ENCODE assay signal across 18 cellular contexts in genomic region chr1:40274331-40274730, GRCh38. TPM values are rescaled to one million over a fixed set of nuclear protein-coding genes. Genes with fewer than 3 reads are reported as not detected.
DNase-seq lines count a peak whose midpoint lies in the region; ATAC-seq and FAIRE-seq lines count a peak whose summit lies in the region.
"Had no signal": no experiment of that assay in that cellular context is flagged by ENCODE, and none has a peak within 500 bp of the region (broad histone marks: within the 10 kb centered on the region; RNA-seq: fewer than 3 reads in every experiment).

No MANE protein-coding gene starts in this region.

- no peaks in the 10 kb centered on the region for H3K27me3 Mint-ChIP-seq in activated naive CD8-positive, alpha-beta T cell
- no peaks in the 10 kb centered on the region for H3K27me3 Mint-ChIP-seq in activated naive CD8-positive, alpha-beta T cell treated with anti-CD3 and anti-CD28 coated beads, Interleukin-2, amount 50 U/mL, for 24 hours
- H3K27me3 Mint-ChIP-seq in T-helper 17 cell, result no peaks in the 10 kb centered on the region
- H3K27me3 Mint-ChIP-seq in dendritic cell treated with granulocyte-macrophage colony-stimulating factor and Interleukin-4, amounts not matched to agents 40 ng/mL and 50 ng/mL, for 4 days, result no peaks in the 10 kb centered on the region
- H3K27me3 Mint-ChIP-seq in activated CD8-positive, alpha-beta T cell treated with anti-CD3 and anti-CD28 coated beads, Interleukin-2, amount 10 ng/mL, durations not matched to agents 7 days and 5 days (ENCODE audit: low read depth), result no peaks in the 10 kb centered on the region
- H3K27me3 Mint-ChIP-seq: CD4-positive, alpha-beta T cell had no signal

- intact Hi-C loops in dendritic cell treated with granulocyte-macrophage colony-stimulating factor and Interleukin-4, amounts not matched to agents 40 ng/mL and 50 ng/mL, for 4 days (cut with micrococcal nuclease), result loop anchor here (10.0 kb wide), 1 partner anchor 50 kb away; no protein-coding TSS in a partner anchor

- no peak for DNase-seq in activated naive CD8-positive, alpha-beta T cell treated with anti-CD3 and anti-CD28 coated beads, Interleukin-2, amount 50 U/mL, for 24 hours
- DNase-seq in GM19239 (ENCODE audit: insufficient read length, low spot score) (no peak), T-helper 17 cell (no peak)
- DNase-seq in activated CD8-positive, alpha-beta T cell treated with anti-CD3 and anti-CD28 coated beads, Interleukin-2, amount 10 ng/mL, durations not matched to agents 7 days and 5 days, result no peak
- DNase-seq: ACHN; BE2C; C1 segment of cervical spinal cord; Caco-2; CD4-positive, alpha-beta T cell; H9 had no signal

- H3K4me3 Mint-ChIP-seq in activated naive CD8-positive, alpha-beta T cell, result no peak overlapping the region
- no peak overlapping the region for H3K4me3 Mint-ChIP-seq in activated naive CD8-positive, alpha-beta T cell treated with anti-CD3 and anti-CD28 coated beads, Interleukin-2, amount 50 U/mL, for 24 hours
- no peak overlapping the region for H3K4me3 Mint-ChIP-seq in T-helper 17 cell
- no peak overlapping the region for H3K4me3 Mint-ChIP-seq in dendritic cell treated with granulocyte-macrophage colony-stimulating factor and Interleukin-4, amounts not matched to agents 40 ng/mL and 50 ng/mL, for 4 days
- no peak overlapping the region for H3K4me3 Mint-ChIP-seq in activated CD8-positive, alpha-beta T cell treated with anti-CD3 and anti-CD28 coated beads, Interleukin-2, amount 10 ng/mL, durations not matched to agents 7 days and 5 days
- H3K4me3 Mint-ChIP-seq: CD4-positive, alpha-beta T cell; H9 had no signal

- no peak for ATAC-seq in activated naive CD8-positive, alpha-beta T cell treated with anti-CD3 and anti-CD28 coated beads, Interleukin-2, amount 50 U/mL, for 24 hours
- ATAC-seq in T-helper 17 cell (no peak), GM18868 (IDR thresholded peaks at IDR 0.05; ENCODE audit: unreplicated experiment) (no peak)
- no peak for ATAC-seq in activated CD8-positive, alpha-beta T cell treated with anti-CD3 and anti-CD28 coated beads, Interleukin-2, amount 10 ng/mL, durations not matched to agents 7 days and 5 days

- POLR2A ChIA-PET in activated CD8-positive, alpha-beta T cell treated with anti-CD3 and anti-CD28 coated beads, Interleukin-2, amount 10 ng/mL, durations not matched to agents 7 days and 5 days (lab: Charles Lee), result interaction anchor here (1.5 kb wide), 1 partner anchor 17 kb away, joined by 5 read pairs; the partner anchor contains the start of gene ZMPSTE24

- H3K4me1 Mint-ChIP-seq in activated naive CD8-positive, alpha-beta T cell (ENCODE audit: low read depth), result peaks cover 11% of the 10 kb centered on the region
- H3K4me1 Mint-ChIP-seq in activated naive CD8-positive, alpha-beta T cell treated with anti-CD3 and anti-CD28 coated beads, Interleukin-2, amount 50 U/mL, for 24 hours, result peaks cover 23% of the 10 kb centered on the region
- peaks cover 19% of the 10 kb centered on the region for H3K4me1 Mint-ChIP-seq in T-helper 17 cell
- H3K4me1 Mint-ChIP-seq in dendritic cell treated with granulocyte-macrophage colony-stimulating factor and Interleukin-4, amounts not matched to agents 40 ng/mL and 50 ng/mL, for 4 days (ENCODE audit: low read depth), result peaks cover 20% of the 10 kb centered on the region
- H3K4me1 Mint-ChIP-seq in activated CD8-positive, alpha-beta T cell treated with anti-CD3 and anti-CD28 coated beads, Interleukin-2, amount 10 ng/mL, durations not matched to agents 7 days and 5 days (ENCODE audit: low read depth), result no peaks in the 10 kb centered on the region

- peak overlapping the region; percentile 18 for H3K27ac Mint-ChIP-seq in activated naive CD8-positive, alpha-beta T cell
- no peak overlapping the region for H3K27ac Mint-ChIP-seq in activated naive CD8-positive, alpha-beta T cell treated with anti-CD3 and anti-CD28 coated beads, Interleukin-2, amount 50 U/mL, for 24 hours
- peak overlapping the region; percentile 72 for H3K27ac Mint-ChIP-seq in T-helper 17 cell
- peak overlapping the region; percentile 4 for H3K27ac Mint-ChIP-seq in dendritic cell treated with granulocyte-macrophage colony-stimulating factor and Interleukin-4, amounts not matched to agents 40 ng/mL and 50 ng/mL, for 4 days
- H3K27ac Mint-ChIP-seq in activated CD8-positive, alpha-beta T cell treated with anti-CD3 and anti-CD28 coated beads, Interleukin-2, amount 10 ng/mL, durations not matched to agents 7 days and 5 days, result no peak overlapping the region
- H3K27ac Mint-ChIP-seq: CD4-positive, alpha-beta T cell; H9 had no signal

- H3K9me3 Mint-ChIP-seq in activated naive CD8-positive, alpha-beta T cell (ENCODE audit: low read depth), result no peaks in the 10 kb centered on the region
- no peaks in the 10 kb centered on the region for H3K9me3 Mint-ChIP-seq in activated naive CD8-positive, alpha-beta T cell treated with anti-CD3 and anti-CD28 coated beads, Interleukin-2, amount 50 U/mL, for 24 hours
- no peaks in the 10 kb centered on the region for H3K9me3 Mint-ChIP-seq in dendritic cell treated with granulocyte-macrophage colony-stimulating factor and Interleukin-4, amounts not matched to agents 40 ng/mL and 50 ng/mL, for 4 days
- no peaks in the 10 kb centered on the region for H3K9me3 Mint-ChIP-seq in activated CD8-positive, alpha-beta T cell treated with anti-CD3 and anti-CD28 coated beads, Interleukin-2, amount 10 ng/mL, durations not matched to agents 7 days and 5 days (ENCODE audit: insufficient read depth)
- H3K9me3 Mint-ChIP-seq: CD4-positive, alpha-beta T cell; H9 had no signal

- H3K36me3 Mint-ChIP-seq in activated naive CD8-positive, alpha-beta T cell, result peaks cover 15% of the 10 kb centered on the region
- H3K36me3 Mint-ChIP-seq in activated naive CD8-positive, alpha-beta T cell treated with anti-CD3 and anti-CD28 coated beads, Interleukin-2, amount 50 U/mL, for 24 hours (ENCODE audit: low read depth), result peaks cover 61% of the 10 kb centered on the region
- peaks cover 17% of the 10 kb centered on the region for H3K36me3 Mint-ChIP-seq in T-helper 17 cell (ENCODE audit: low read depth)
- peaks cover 63% of the 10 kb centered on the region for H3K36me3 Mint-ChIP-seq in dendritic cell treated with granulocyte-macrophage colony-stimulating factor and Interleukin-4, amounts not matched to agents 40 ng/mL and 50 ng/mL, for 4 days (ENCODE audit: low read depth)
- peaks cover 48% of the 10 kb centered on the region for H3K36me3 Mint-ChIP-seq in activated CD8-positive, alpha-beta T cell treated with anti-CD3 and anti-CD28 coated beads, Interleukin-2, amount 10 ng/mL, durations not matched to agents 7 days and 5 days (ENCODE audit: low read depth)

- no peaks in the 10 kb centered on the region for H3K9me3 ChIP-seq in T-helper 17 cell (ENCODE audit: control insufficient read depth, low read length, poor library complexity, severe bottlenecking)
- H3K9me3 ChIP-seq: BE2C, Caco-2 had no signal

- FAIRE-seq in GM19239 (lab: Jason Lieb, UNC), result peak; percentile 31
- FAIRE-seq: A204.1, D721Med, G401.6, H1 had no signal

- CTCF ChIA-PET in activated CD8-positive, alpha-beta T cell treated with anti-CD3 and anti-CD28 coated beads, Interleukin-2, amount 10 ng/mL, durations not matched to agents 7 days and 5 days (lab: Charles Lee), result interaction anchor here (0.8 to 1.9 kb wide), 4 partner anchors 41 to 130 kb away, joined by 3 to 9 read pairs (median 6); no protein-coding TSS in a partner anchor

RNA-seq across cellular contexts. Expression of gene ZMPSTE24, which starts 16.3 kb away (rescaled TPM):
- 10 to 100 TPM in 1 of 2 donors, 1 to 10 TPM in 1; 9.0 to 14.3 TPM for total RNA-seq in T-helper 17 cell
- total RNA-seq in activated CD8-positive, alpha-beta T cell treated with anti-CD3 and anti-CD28 coated beads, Interleukin-2, amount 10 ng/mL, durations not matched to agents 7 days and 5 days, result 10 to 100 TPM; 28.9 to 29.8 TPM

RNA-seq across cellular contexts. Expression of gene TMCO2, which starts 26.6 kb away (rescaled TPM):
- total RNA-seq in T-helper 17 cell, result not detected
- total RNA-seq in activated CD8-positive, alpha-beta T cell treated with anti-CD3 and anti-CD28 coated beads, Interleukin-2, amount 10 ng/mL, durations not matched to agents 7 days and 5 days, result not detected
- total RNA-seq: Caco-2; CD4-positive, alpha-beta T cell; H1; H9; HT-29 had no signal

RNA-seq across cellular contexts. Expression of gene COL9A2, which starts 42.8 kb away (rescaled TPM):
- 1 to 10 TPM; 2.6 to 4.3 TPM for total RNA-seq in T-helper 17 cell
- total RNA-seq in activated CD8-positive, alpha-beta T cell treated with anti-CD3 and anti-CD28 coated beads, Interleukin-2, amount 10 ng/mL, durations not matched to agents 7 days and 5 days, result 1 to 10 TPM; 2.4 to 2.5 TPM

Comparison
In these comparisons a context has a peak if more than half of its experiments do, and no peak if none do; other contexts are left out.
1. H3K27ac Mint-ChIP-seq: peak in activated naive CD8-positive, alpha-beta T cell (single experiment), T-helper 17 cell (single experiment) and dendritic cell treated with granulocyte-macrophage colony-stimulating factor and Interleukin-4, amounts not matched to agents 40 ng/mL and 50 ng/mL, for 4 days (single experiment); none in activated naive CD8-positive, alpha-beta T cell treated with anti-CD3 and anti-CD28 coated beads, Interleukin-2, amount 50 U/mL, for 24 hours (single experiment) and activated CD8-positive, alpha-beta T cell treated with anti-CD3 and anti-CD28 coated beads, Interleukin-2, amount 10 ng/mL, durations not matched to agents 7 days and 5 days (single experiment).